ENCODE assay signal across 9 cellular contexts in genomic region chr12:15701721-15702156, GRCh38.
DNase-seq lines count a peak whose midpoint lies in the region; ATAC-seq and TF ChIP-seq lines count a peak whose summit lies in the region.
"Had no signal": no experiment of that assay in that cellular context is flagged by ENCODE, and none has a peak within 500 bp of the region (broad histone marks: within the 10 kb centered on the region; RNA-seq: fewer than 3 reads in every experiment).

No MANE protein-coding gene starts in this region.

- H3K9me3 Mint-ChIP-seq in activated CD4-positive, alpha-beta T cell treated with anti-CD3 and anti-CD28 coated beads for 36 hours (ENCODE audit: low read depth), result no peaks in the 10 kb centered on the region

- no peaks in the 10 kb centered on the region for H3K36me3 ChIP-seq in thyroid gland

- H3K4me3 Mint-ChIP-seq in activated CD4-positive, alpha-beta T cell treated with anti-CD3 and anti-CD28 coated beads for 36 hours, result no peak overlapping the region

- TF ChIP-seq POLR2A in thyroid gland (IDR thresholded peaks at IDR 0.05), result no peak

- DNase-seq in activated CD4-positive, alpha-beta T cell treated with anti-CD3 and anti-CD28 coated beads for 36 hours, result no peak
- DNase-seq in activated CD4-positive, alpha-beta T cell treated with anti-CD3 and anti-CD28 coated beads for 4 hours, result no peak
- DNase-seq in brain pericyte (ENCODE audit: low read depth, low spot score), result peak; percentile 82
- no peak for DNase-seq in thyroid gland
- DNase-seq in OCI-M2 (lab: John Stamatoyannopoulos, UW; ENCODE audit: unreplicated experiment), result no peak
- DNase-seq in HuH-7.5 (ENCODE audit: low spot score), result no peak
- DNase-seq: stimulated activated CD4-positive, alpha-beta T cell treated with anti-CD3 and anti-CD28 coated beads, Interleukin-12 subunit alpha, Interleukin-12 subunit beta, amount 100 ng/mL, for 4 hours had no signal

- H3K36me3 Mint-ChIP-seq in activated CD4-positive, alpha-beta T cell treated with anti-CD3 and anti-CD28 coated beads for 36 hours (ENCODE audit: low read depth), result no peaks in the 10 kb centered on the region

- peaks cover 7% of the 10 kb centered on the region for H3K27me3 Mint-ChIP-seq in activated CD4-positive, alpha-beta T cell treated with anti-CD3 and anti-CD28 coated beads for 36 hours

- peak overlapping the region; percentile 63 for H3K27ac Mint-ChIP-seq in activated CD4-positive, alpha-beta T cell treated with anti-CD3 and anti-CD28 coated beads for 36 hours

- H3K4me1 ChIP-seq in thyroid gland, result peaks cover 5 to 23% of the 10 kb centered on the region in 2 donors

- no peaks in the 10 kb centered on the region for H3K9me3 ChIP-seq in thyroid gland

- H3K4me1 Mint-ChIP-seq in activated CD4-positive, alpha-beta T cell treated with anti-CD3 and anti-CD28 coated beads for 36 hours, result peaks cover 26% of the 10 kb centered on the region

- intact Hi-C loops in activated CD4-positive, alpha-beta T cell treated with anti-CD3 and anti-CD28 coated beads for 36 hours (cut with DNase I, micrococcal nuclease), result loop anchor here (2.0 to 10.0 kb wide), 3 partner anchors 87 to 181 kb away; partner anchors contain the start of genes EPS8 (in 1 of the 2) and STRAP (in 1 of the 2)
- intact Hi-C loops in thyroid gland (cut with DNase I), result no loop called here

- no peak for TF ChIP-seq CTCF in thyroid gland (IDR thresholded peaks at IDR 0.05)

- CTCF ChIA-PET in activated CD4-positive, alpha-beta T cell treated with anti-CD3 and anti-CD28 coated beads for 36 hours (lab: Charles Lee), result no interaction called here

- ATAC-seq in activated CD4-positive, alpha-beta T cell treated with anti-CD3 and anti-CD28 coated beads for 36 hours, result peak; percentile 8
- ATAC-seq in HG03439 (IDR thresholded peaks at IDR 0.05; ENCODE audit: unreplicated experiment), result no peak

- 47 to 62% methylated on average over 3 of the region's 3 CpGs for WGBS in thyroid gland, 2 donors

- H3K27me3 ChIP-seq in layer of hippocampus (ENCODE audit: control insufficient read depth, insufficient read depth, low read length) (no peaks in the 10 kb centered on the region), thyroid gland (no peaks in the 10 kb centered on the region)

- no peak overlapping the region for H3K4me3 ChIP-seq in thyroid gland (replicated peaks in 1 of 3)

- POLR2A ChIA-PET in activated CD4-positive, alpha-beta T cell treated with anti-CD3 and anti-CD28 coated beads for 36 hours (lab: Charles Lee), result no interaction called here

- H3K27ac ChIP-seq in layer of hippocampus (ENCODE audit: low read depth, low read length) (peak overlapping the region; percentile 33), thyroid gland (peak overlapping the region; percentile 32 to 62 (median 42))
